Comparison of ENCODE assay signal across 8 cellular contexts in genomic region chr16:74368002-74368979, GRCh38. TPM values are rescaled to one million over a fixed set of nuclear protein-coding genes. Genes with fewer than 3 reads are reported as not detected.
DNase-seq lines count a peak whose midpoint lies in the region; ATAC-seq and TF ChIP-seq lines count a peak whose summit lies in the region.
"Not testable (repeated sequence)": the region's sequence is repeated elsewhere in the genome, so short reads cannot be mapped to it uniquely, and the experiment has no call there.

No MANE protein-coding gene starts in this region.

- not testable (repeated sequence) for H3K36me3 ChIP-seq in PC-9 (ENCODE audit: low read depth)
- H3K36me3 ChIP-seq in esophagus muscularis mucosa: peaks cover 0 to 18% (median 4%) of the 10 kb centered on the region in 4 donors

- WGBS in esophagus muscularis mucosa: under 1% methylated on average over 47 of the region's 83 CpGs

- DNase-seq in DMS53 (lab: John Stamatoyannopoulos, UW) (peak; percentile 93), PC-9 (peak; percentile 81 to 100), esophagus muscularis mucosa (ENCODE audit: extremely low spot score) (peak; percentile 98), myocyte (ENCODE audit: low read depth) (peak; percentile 96)
- DNase-seq in Jurkat, Clone E6-1 (ENCODE audit: low read depth, low spot score): peak; percentile 82
- DNase-seq in activated T-cell treated with anti-CD3 and anti-CD28 coated beads, Interleukin-2, amount 50 U/mL, for 48 hours: peak; percentile 100
- peak; percentile 95 for DNase-seq in stimulated activated CD8-positive, alpha-beta memory T cell treated with anti-CD3 and anti-CD28 coated beads, Interleukin-7, amount 100 ng/mL, for 24 hours (ENCODE audit: low read depth)

- TF ChIP-seq EP300 in esophagus muscularis mucosa (IDR thresholded peaks at IDR 0.05): not testable (repeated sequence)

- not testable (repeated sequence) for H3F3A ChIP-seq in PC-9 (ENCODE audit: insufficient read depth, low read depth)

- TSS peak; percentile 98 for BruUV-seq in PC-9 (replicated peaks; lab: Mats Ljungman, UMichigan)

- peak overlapping the region; percentile 82 for H3K4me2 ChIP-seq in PC-9

- H3K4me1 ChIP-seq in PC-9 (replicated peaks; ENCODE audit: insufficient read depth): not testable (repeated sequence)
- peaks cover 14 to 44% (median 36%) of the 10 kb centered on the region in 4 donors for H3K4me1 ChIP-seq in esophagus muscularis mucosa

- not testable (repeated sequence) for H3K9me3 ChIP-seq in PC-9 (ENCODE audit: insufficient read depth, low read depth); esophagus muscularis mucosa

- not testable (repeated sequence) for TF ChIP-seq CTCF in PC-9 (conservative IDR thresholded peaks at IDR 0.05)
- peak in 1 of 3 experiments; percentile 14 for TF ChIP-seq CTCF in esophagus muscularis mucosa (IDR thresholded peaks at IDR 0.05)

- H3K27ac ChIP-seq in PC-9: peak overlapping the region; percentile 22; the same call in 1 of the 2 replicates
- H3K27ac ChIP-seq in esophagus muscularis mucosa (replicated peaks in 1 of 4): peak overlapping the region; percentile 84 to 89 (median 87)

- peaks cover 37% of the 10 kb centered on the region for H3K79me2 ChIP-seq in PC-9 (ENCODE audit: low read depth)

- ATAC-seq in GM21723 (IDR thresholded peaks at IDR 0.05; ENCODE audit: unreplicated experiment): peak; percentile 95

- intact Hi-C loops in PC-9 (cut with micrococcal nuclease; ENCODE audit: unreplicated experiment) (loop anchor here (2.0 to 10.0 kb wide), 2 partner anchors 71 to 237 kb away; partner anchors contain the start of genes GLG1 and PSMD7), esophagus muscularis mucosa (cut with DNase I) (loop anchor here (10.0 kb wide), 1 partner anchor 73 kb away; the partner anchor contains the start of gene PSMD7)

- peaks cover 13% of the 10 kb centered on the region for H4K20me1 ChIP-seq in PC-9 (ENCODE audit: insufficient read depth)

- H3K27me3 ChIP-seq in PC-9 (ENCODE audit: insufficient read depth, low read depth); esophagus muscularis mucosa: not testable (repeated sequence)

- not testable (repeated sequence) for TF ChIP-seq POLR2A in esophagus muscularis mucosa (IDR thresholded peaks at IDR 0.05; ENCODE audit: low read depth)

- H3K4me3 ChIP-seq in Jurkat, Clone E6-1 (ENCODE audit: low read length): peak overlapping the region; percentile 79
- peak overlapping the region; percentile 72 for H3K4me3 ChIP-seq in PC-9
- peak overlapping the region; percentile 75 to 86 (median 79) for H3K4me3 ChIP-seq in esophagus muscularis mucosa

- CTCF ChIA-PET in PC-9 (lab: Charles Lee): interaction anchor here (0.7 kb wide), 1 partner anchor 63 kb away, joined by 6 read pairs; no protein-coding TSS in a partner anchor

- H3K9me2 ChIP-seq in PC-9 (ENCODE audit: insufficient read depth): not testable (repeated sequence)

- POLR2A ChIA-PET in PC-9 (lab: Charles Lee; ENCODE audit: unreplicated experiment): interaction anchor here (0.7 kb wide), 2 partner anchors 94 to 261 kb away, joined by 4 to 8 read pairs; no protein-coding TSS in a partner anchor

- peak overlapping the region; percentile 83 for H2AFZ ChIP-seq in PC-9

RNA-seq across cellular contexts. Expression of gene NPIPB15, which starts 7.8 kb away (rescaled TPM):
- not detected for polyA plus RNA-seq in Jurkat, Clone E6-1 (2012; ENCODE audit: insufficient read depth, insufficient read length)
- 1.7 and 2.1 TPM in 2 replicates for total RNA-seq in PC-9 (2021)
- 1 to 10 TPM in 3 of 4 donors, not detected in 1; 1.2 to 4.0 (median 1.7) TPM for total RNA-seq in esophagus muscularis mucosa
- total RNA-seq in myocyte: 1.0 and 1.2 TPM in 2 replicates
- 2.7 TPM for polyA plus RNA-seq in myocyte (2012)

RNA-seq across cellular contexts. Expression of gene CLEC18B, which starts 53.0 kb away (rescaled TPM):
- not detected for polyA plus RNA-seq in Jurkat, Clone E6-1 (2012; ENCODE audit: insufficient read depth, insufficient read length)
- total RNA-seq in PC-9 (2021) (0.58 and 2.2 TPM in 2 replicates), esophagus muscularis mucosa (1 to 10 TPM in 1 of 4 donors, not detected in 3; 1.2 TPM), myocyte (1.2 and 1.6 TPM in 2 replicates)
- polyA plus RNA-seq in myocyte (2012): 1.7 TPM

Comparison
In these comparisons a context has a peak if more than half of its experiments do, and no peak if none do; other contexts are left out.
1. Peak in every context shown above with its lines: DNase-seq, ATAC-seq, H3K4me3 ChIP-seq and H3K27ac ChIP-seq.